Comparison of ENCODE assay signal across 9 cellular contexts in the genomic region with DNA sequence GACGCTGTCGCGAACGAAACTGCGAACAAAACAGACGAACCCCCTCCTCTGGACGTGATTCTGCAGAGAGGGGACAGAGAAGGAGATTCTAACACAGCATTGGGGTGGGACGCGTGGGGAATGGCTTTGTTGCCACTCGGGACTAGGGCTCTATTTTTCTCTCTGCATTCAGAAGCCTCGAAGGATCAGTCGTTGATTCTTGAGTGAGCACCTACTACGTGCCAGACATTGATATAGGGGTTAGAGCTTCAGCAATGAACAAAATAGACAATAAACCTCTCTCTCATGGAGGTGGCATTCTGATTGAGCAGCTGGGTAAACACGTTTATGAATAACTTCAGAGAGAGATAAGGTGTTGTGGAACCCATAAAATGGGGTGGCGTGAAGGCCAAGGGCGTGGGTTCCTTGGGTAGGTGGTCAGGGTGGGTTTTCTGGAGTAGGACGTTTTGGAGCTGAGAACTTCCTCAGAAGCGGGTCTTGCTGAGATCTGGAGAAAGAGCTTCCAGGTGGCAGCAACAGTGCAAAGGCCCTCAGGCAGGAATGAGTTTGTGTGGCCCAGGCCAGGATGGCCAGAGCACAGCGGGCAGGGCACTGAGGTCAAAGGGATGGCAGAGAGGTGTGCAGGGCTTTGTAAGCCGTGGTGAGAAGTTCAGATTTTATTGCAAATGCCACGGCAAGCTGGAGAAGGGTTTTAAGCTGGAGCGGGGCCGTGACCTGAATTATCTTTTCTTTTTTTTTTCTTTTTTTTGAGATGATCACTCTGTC. TPM values are rescaled to one million over a fixed set of nuclear protein-coding genes. Genes with fewer than 3 reads are reported as not detected.
DNase-seq lines count a peak whose midpoint lies in the region; ATAC-seq and TF ChIP-seq lines count a peak whose summit lies in the region.
"Had no signal": no experiment of that assay in that cellular context is flagged by ENCODE, and none has a peak within 500 bp of the region (broad histone marks: within the 10 kb centered on the region; RNA-seq: fewer than 3 reads in every experiment).

No MANE protein-coding gene starts in this region.

- POLR2A ChIA-PET in activated naive CD8-positive, alpha-beta T cell treated with anti-CD3 and anti-CD28 coated beads, Interleukin-2, amount 10 ng/mL, durations not matched to agents 7 days and 5 days (lab: Charles Lee): no interaction called here

- no peaks in the 10 kb centered on the region for H3K79me2 ChIP-seq in GM23338 (replicated peaks; ENCODE audit: insufficient read depth)

- H3K9me3 Mint-ChIP-seq in GM23338: peaks cover 19% of the 10 kb centered on the region; the same call in 2 of the 3 replicates
- H3K9me3 Mint-ChIP-seq in activated naive CD8-positive, alpha-beta T cell treated with anti-CD3 and anti-CD28 coated beads, Interleukin-2, amount 10 ng/mL, durations not matched to agents 7 days and 5 days: peaks cover 4% of the 10 kb centered on the region
- peaks cover 0 to 3% (median 0%) of the 10 kb centered on the region in 6 donors for H3K9me3 Mint-ChIP-seq in immature natural killer cell

- H3K9ac ChIP-seq in skeletal muscle tissue (ENCODE audit: low read depth in 1 of 3, low read length in 3 of 3): peak overlapping the region; percentile 50 to 73 (median 73)

- H3K4me3 ChIP-seq in GM23338: peak overlapping the region; percentile 84
- peak overlapping the region; percentile 67 to 79 (median 69) for H3K4me3 ChIP-seq in skeletal muscle tissue (ENCODE audit: low read length in 3 of 3)
- H3K4me3 ChIP-seq in WERI-Rb-1 (ENCODE audit: low read depth, low read length): no peak overlapping the region

- H3F3A ChIP-seq in GM23338 (replicated peaks; ENCODE audit: low read depth): peaks cover 12% of the 10 kb centered on the region; the same call in 1 of the 2 replicates

- peak overlapping the region; percentile 88 for H3K4me2 ChIP-seq in GM23338

- H3K4me3 Mint-ChIP-seq in GM23338 (peak overlapping the region; percentile 86), immature natural killer cell (peak overlapping the region; percentile 81 to 89 (median 85))
- H3K4me3 Mint-ChIP-seq in activated naive CD8-positive, alpha-beta T cell treated with anti-CD3 and anti-CD28 coated beads, Interleukin-2, amount 10 ng/mL, durations not matched to agents 7 days and 5 days: peak overlapping the region; percentile 74

- peak overlapping the region; percentile 92 for H2AFZ ChIP-seq in GM23338

- ATAC-seq in GM23338: no peak
- no peak for ATAC-seq in activated naive CD8-positive, alpha-beta T cell treated with anti-CD3 and anti-CD28 coated beads, Interleukin-2, amount 10 ng/mL, durations not matched to agents 7 days and 5 days (ENCODE audit: low read depth)
- no peak for ATAC-seq in esophagus mucosa

- H3K27ac ChIP-seq in GM23338 (ENCODE audit: low read depth) (no peak overlapping the region), skeletal muscle tissue (ENCODE audit: low read depth, low read length) (peak overlapping the region; percentile 12), WERI-Rb-1 (no peak overlapping the region)

- H3K9me3 ChIP-seq in skeletal muscle tissue (ENCODE audit: control insufficient read depth in 3 of 3, low read length in 3 of 3) (no peaks in the 10 kb centered on the region), WERI-Rb-1 (ENCODE audit: severe bottlenecking) (peaks cover 4% of the 10 kb centered on the region)

- H3K27me3 ChIP-seq in GM23338 (ENCODE audit: insufficient read depth) (no peaks in the 10 kb centered on the region), skeletal muscle tissue (ENCODE audit: control insufficient read depth in 3 of 3, insufficient read depth in 3 of 3, low read length in 3 of 3) (peaks cover 9 to 26% (median 17%) of the 10 kb centered on the region in 3 donors), WERI-Rb-1 (ENCODE audit: insufficient read depth, low read depth, severe bottlenecking) (no peaks in the 10 kb centered on the region)

- H3K4me1 ChIP-seq in GM23338 (ENCODE audit: insufficient read depth) (peaks cover 17% of the 10 kb centered on the region; the same call in 1 of the 2 replicates), skeletal muscle tissue (ENCODE audit: control insufficient read depth in 3 of 3, insufficient read depth in 3 of 3, low read length in 3 of 3) (peaks cover 3 to 9% (median 8%) of the 10 kb centered on the region in 3 donors)

- H3K27ac Mint-ChIP-seq in GM23338 (0 out of 2 replicates have a peak overlapping the region, but pooled peaks have one; percentile 52), immature natural killer cell (peak overlapping the region in 4 of 6 donors; percentile 31 to 67 (median 34))
- peak overlapping the region; percentile 40 for H3K27ac Mint-ChIP-seq in activated naive CD8-positive, alpha-beta T cell treated with anti-CD3 and anti-CD28 coated beads, Interleukin-2, amount 10 ng/mL, durations not matched to agents 7 days and 5 days

- H3K4me1 Mint-ChIP-seq in GM23338 (peaks cover 26% of the 10 kb centered on the region), immature natural killer cell (peaks cover 11 to 15% of the 10 kb centered on the region in 2 donors)
- peaks cover 12% of the 10 kb centered on the region for H3K4me1 Mint-ChIP-seq in activated naive CD8-positive, alpha-beta T cell treated with anti-CD3 and anti-CD28 coated beads, Interleukin-2, amount 10 ng/mL, durations not matched to agents 7 days and 5 days

- H3K36me3 Mint-ChIP-seq in GM23338 (ENCODE audit: low read depth) (peaks cover 9% of the 10 kb centered on the region), immature natural killer cell (no peaks in the 10 kb centered on the region)
- H3K36me3 Mint-ChIP-seq in activated naive CD8-positive, alpha-beta T cell treated with anti-CD3 and anti-CD28 coated beads, Interleukin-2, amount 10 ng/mL, durations not matched to agents 7 days and 5 days: no peaks in the 10 kb centered on the region

- no peak for DNase-seq in GM23338 (ENCODE audit: low spot score)
- no peak for DNase-seq in activated naive CD8-positive, alpha-beta T cell treated with anti-CD3 and anti-CD28 coated beads, Interleukin-2, amount 10 ng/mL, durations not matched to agents 7 days and 5 days
- no peak for DNase-seq in immature natural killer cell
- DNase-seq in COLO668 (lab: John Stamatoyannopoulos, UW; ENCODE audit: unreplicated experiment): no peak
- no peak for DNase-seq in NCI-H524 treated with DMSO at 0.1 percent for 48 hours (lab: John Stamatoyannopoulos, UW)
- no peak for DNase-seq in WERI-Rb-1
- DNase-seq: SHP77 had no signal

- H3K9me2 ChIP-seq in GM23338 (ENCODE audit: insufficient read depth): no peaks in the 10 kb centered on the region

- peaks cover 20% of the 10 kb centered on the region for H3K27me3 Mint-ChIP-seq in GM23338 (ENCODE audit: insufficient read depth, low read depth, poor library complexity)
- H3K27me3 Mint-ChIP-seq in activated naive CD8-positive, alpha-beta T cell treated with anti-CD3 and anti-CD28 coated beads, Interleukin-2, amount 10 ng/mL, durations not matched to agents 7 days and 5 days: peaks cover 44% of the 10 kb centered on the region
- peaks cover 4 to 7% (median 4%) of the 10 kb centered on the region in 3 donors for H3K27me3 Mint-ChIP-seq in immature natural killer cell (ENCODE audit: low read depth in 3 of 3)

- TF ChIP-seq CTCF in GM23338 (conservative IDR thresholded peaks at IDR 0.05; ENCODE audit: low read depth in 2 of 2) (no peak), WERI-Rb-1 (IDR thresholded peaks at IDR 0.05; ENCODE audit: low read depth, low read length) (no peak)

- 0 out of 2 replicates have a peak, but pooled peaks cover 5% of the 10 kb centered on the region for H3K36me3 ChIP-seq in GM23338 (ENCODE audit: insufficient read depth)
- H3K36me3 ChIP-seq in skeletal muscle tissue (ENCODE audit: control insufficient read depth in 3 of 3, insufficient read depth in 3 of 3, low read length in 3 of 3): no peaks in the 10 kb centered on the region
- no peaks in the 10 kb centered on the region for H3K36me3 ChIP-seq in WERI-Rb-1

- H4K20me1 ChIP-seq in GM23338 (replicated peaks; ENCODE audit: insufficient read depth): no peaks in the 10 kb centered on the region

TF ChIP-seq in GM23338, 12 proteins besides CTCF, POLR2A, EP300 and RAD21 (continues in another document):
- TF ChIP-seq EZH2 (IDR thresholded peaks at IDR 0.05; ENCODE audit: low read depth, unreplicated experiment): no peak
- TF ChIP-seq, protein P1, sequence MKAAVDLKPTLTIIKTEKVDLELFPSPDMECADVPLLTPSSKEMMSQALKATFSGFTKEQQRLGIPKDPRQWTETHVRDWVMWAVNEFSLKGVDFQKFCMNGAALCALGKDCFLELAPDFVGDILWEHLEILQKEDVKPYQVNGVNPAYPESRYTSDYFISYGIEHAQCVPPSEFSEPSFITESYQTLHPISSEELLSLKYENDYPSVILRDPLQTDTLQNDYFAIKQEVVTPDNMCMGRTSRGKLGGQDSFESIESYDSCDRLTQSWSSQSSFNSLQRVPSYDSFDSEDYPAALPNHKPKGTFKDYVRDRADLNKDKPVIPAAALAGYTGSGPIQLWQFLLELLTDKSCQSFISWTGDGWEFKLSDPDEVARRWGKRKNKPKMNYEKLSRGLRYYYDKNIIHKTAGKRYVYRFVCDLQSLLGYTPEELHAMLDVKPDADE (IDR thresholded peaks at IDR 0.05): no peak

RNA-seq across cellular contexts. Expression of a gene that starts 0.9 kb away (rescaled TPM):
- total RNA-seq in GM23338 (2014; rRNA removed; shearing (Covaris generic)): 7.9 and 14.6 TPM in 2 replicates
- polyA plus RNA-seq in GM23338 (2016; fragmentation: Nextera tagmentation; extraction: Ambion mirVana) (4.3 and 4.9 TPM in 2 replicates), immature natural killer cell (1 to 10 TPM in 2 of 3 donors, not detected in 1; 1.3 to 3.0 TPM)
- not detected for total RNA-seq in activated naive CD8-positive, alpha-beta T cell treated with anti-CD3 and anti-CD28 coated beads, Interleukin-2, amount 10 ng/mL, durations not matched to agents 7 days and 5 days
- total RNA-seq in skeletal muscle tissue (24.0 TPM), esophagus mucosa (2.1 TPM)

RNA-seq across cellular contexts. Expression of a gene that starts 21.1 kb away (rescaled TPM):
- 24.3 and 26.0 TPM in 2 replicates for total RNA-seq in GM23338 (2014; rRNA removed; shearing (Covaris generic))
- polyA plus RNA-seq in GM23338 (2016; fragmentation: Nextera tagmentation; extraction: Ambion mirVana) (23.1 and 24.2 TPM in 2 replicates), immature natural killer cell (10 to 100 TPM; 17.5 to 23.9 (median 18.4) TPM)
- total RNA-seq in activated naive CD8-positive, alpha-beta T cell treated with anti-CD3 and anti-CD28 coated beads, Interleukin-2, amount 10 ng/mL, durations not matched to agents 7 days and 5 days: 10 to 100 TPM; 17.3 to 18.4 TPM
- total RNA-seq in skeletal muscle tissue (15.7 TPM), esophagus mucosa (7.8 TPM)

RNA-seq across cellular contexts. Expression of a gene that starts 59.1 kb away (rescaled TPM):
- 8.6 and 9.3 TPM in 2 replicates for total RNA-seq in GM23338 (2014; rRNA removed; shearing (Covaris generic))
- polyA plus RNA-seq in GM23338 (2016; fragmentation: Nextera tagmentation; extraction: Ambion mirVana): 7.2 and 9.1 TPM in 2 replicates
- total RNA-seq in activated naive CD8-positive, alpha-beta T cell treated with anti-CD3 and anti-CD28 coated beads, Interleukin-2, amount 10 ng/mL, durations not matched to agents 7 days and 5 days: under 1 TPM; 0.26 to 0.30 TPM
- polyA plus RNA-seq in immature natural killer cell: under 1 TPM in 1 of 3 donors, not detected in 2; 0.26 TPM
- 2.6 TPM for total RNA-seq in skeletal muscle tissue
- 0.92 TPM for total RNA-seq in esophagus mucosa
